In genomic region chr3:88032245-88032644, GRCh38 we compare ENCODE assay signal across 8 cellular contexts. TPM values are rescaled to one million over a fixed set of nuclear protein-coding genes. Genes with fewer than 3 reads are reported as not detected.
A peak's percentile ranks its signal among the peaks of the same experiment; 100 is the strongest.
DNase-seq lines count a peak whose midpoint lies in the region; ATAC-seq, FAIRE-seq and TF ChIP-seq lines count a peak whose summit lies in the region.

No MANE protein-coding gene starts in this region.

- peaks cover 19% of the 10 kb centered on the region for H3K4me1 Mint-ChIP-seq in T-helper 17 cell

- H3K27me3 ChIP-seq in heart right ventricle (no peaks in the 10 kb centered on the region), vagina (no peaks in the 10 kb centered on the region)

- no peak for TF ChIP-seq CTCF in heart right ventricle (IDR thresholded peaks at IDR 0.05)
- TF ChIP-seq CTCF in vagina (IDR thresholded peaks at IDR 0.05): no peak

- no peak for TF ChIP-seq POLR2A in vagina (IDR thresholded peaks at IDR 0.05)

- H3K27ac Mint-ChIP-seq in T-helper 17 cell: peak overlapping the region; percentile 92

- H3K36me3 ChIP-seq in heart right ventricle: no peaks in the 10 kb centered on the region
- no peaks in the 10 kb centered on the region for H3K36me3 ChIP-seq in vagina

- intact Hi-C loops in heart right ventricle (cut with DNase I) (no loop called here), cardiac septum (cut with DNase I) (no loop called here), vagina (cut with DNase I) (no loop called here)

- FAIRE-seq in islet of Langerhans (lab: Jason Lieb, UNC): peak; percentile 61

- peak overlapping the region; percentile 90 for H3K4me3 Mint-ChIP-seq in T-helper 17 cell

- H3K4me3 ChIP-seq in heart right ventricle (peak overlapping the region; percentile 8 to 53 (median 41)), vagina (peak overlapping the region; percentile 38 to 39)

- H3K4me1 ChIP-seq in heart right ventricle: peaks cover 0 to 27% (median 15%) of the 10 kb centered on the region in 9 donors
- H3K4me1 ChIP-seq in vagina: peaks cover 13% of the 10 kb centered on the region

- peaks cover 4% of the 10 kb centered on the region for H3K27me3 Mint-ChIP-seq in T-helper 17 cell

- WGBS in heart right ventricle, 2 donors: 35 to 66% methylated on average over 2 of the region's 2 CpGs

- H3K27ac ChIP-seq in heart right ventricle (peak overlapping the region in 8 of 10 donors; percentile 47 to 77 (median 62)), vagina (peak overlapping the region; percentile 80)

- H3K36me3 Mint-ChIP-seq in T-helper 17 cell (ENCODE audit: low read depth): no peaks in the 10 kb centered on the region

- ATAC-seq in heart right ventricle (no peak), T-helper 17 cell (no peak)

- H3K9me3 ChIP-seq in heart right ventricle (peaks cover 0 to 18% (median 0%) of the 10 kb centered on the region in 11 donors), T-helper 17 cell (ENCODE audit: control insufficient read depth, low read length, poor library complexity, severe bottlenecking) (no peaks in the 10 kb centered on the region), vagina (no peaks in the 10 kb centered on the region)

- DNase-seq in heart right ventricle (no peak), cardiac septum (ENCODE audit: low spot score) (no peak), T-helper 17 cell (no peak), vagina (ENCODE audit: extremely low spot score in 2 of 2) (no peak), NCI-H2171 (lab: John Stamatoyannopoulos, UW) (no peak)
- DNase-seq in stimulated activated CD8-positive, alpha-beta memory T cell treated with anti-CD3 and anti-CD28 coated beads, Interleukin-4, amount 100 ng/mL, for 48 hours: no peak
- no peak for DNase-seq in stimulated activated CD4-positive, alpha-beta T cell treated with anti-CD3 and anti-CD28 coated beads, Interleukin-4, amount 100 ng/mL, for 4 hours

RNA-seq across cellular contexts. Expression of gene CGGBP1, which starts 26.6 kb away (rescaled TPM):
- total RNA-seq in heart right ventricle (10 to 100 TPM; 38.1 to 63.0 (median 45.8) TPM), cardiac septum (48.5 TPM), T-helper 17 cell (10 to 100 TPM; 73.8 to 95.8 TPM), vagina (53.3 TPM)
- polyA plus RNA-seq in heart right ventricle: 10 to 100 TPM; 28.1 to 39.4 TPM

RNA-seq across cellular contexts. Expression of gene ZNF654, which starts 26.8 kb away (rescaled TPM):
- 10 to 100 TPM in 6 of 10 donors, 1 to 10 TPM in 4; 6.9 to 13.9 (median 10.9) TPM for total RNA-seq in heart right ventricle
- 1 to 10 TPM; 2.5 to 4.0 TPM for polyA plus RNA-seq in heart right ventricle
- 14.7 TPM for total RNA-seq in cardiac septum
- 10 to 100 TPM; 12.6 to 16.1 TPM for total RNA-seq in T-helper 17 cell
- total RNA-seq in vagina: 16.7 TPM
